Comparison of ENCODE assay signal across 22 cellular contexts in the genomic region with DNA sequence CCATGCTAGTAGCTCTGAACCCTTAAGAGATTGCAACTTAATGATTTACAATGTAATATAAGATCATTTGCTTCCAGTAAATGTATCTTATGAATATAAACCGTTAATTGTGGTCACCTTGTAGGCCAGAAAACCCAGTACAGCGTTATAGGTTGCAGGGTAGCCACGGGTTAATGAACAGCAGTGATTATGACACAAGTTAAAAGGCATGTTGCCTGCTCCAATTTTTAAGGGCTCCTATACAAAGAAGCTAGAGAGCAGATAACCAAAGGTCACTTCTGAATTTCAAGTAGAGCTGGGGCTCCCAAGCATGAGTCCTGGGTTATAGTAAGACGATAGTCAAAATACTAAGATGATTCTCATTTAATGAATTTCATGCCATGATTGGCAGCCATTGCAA. TPM values are rescaled to one million over a fixed set of nuclear protein-coding genes. Genes with fewer than 3 reads are reported as not detected.
DNase-seq lines count a peak whose midpoint lies in the region; ATAC-seq, FAIRE-seq and TF ChIP-seq lines count a peak whose summit lies in the region.
"Had no signal": no experiment of that assay in that cellular context is flagged by ENCODE, and none has a peak within 500 bp of the region (broad histone marks: within the 10 kb centered on the region; RNA-seq: fewer than 3 reads in every experiment).

No MANE protein-coding gene starts in this region.

- FAIRE-seq in RCC 7860 (lab: Jason Lieb, UNC), result peak; percentile 98
- no peak for FAIRE-seq in H54 (lab: Jason Lieb, UNC)

- no peak overlapping the region for H2BK12ac ChIP-seq in neuronal stem cell (ENCODE audit: low read length)

- no peaks in the 10 kb centered on the region for H3K27me3 ChIP-seq in cardiac muscle cell
- no peaks in the 10 kb centered on the region for H3K27me3 ChIP-seq in right atrium auricular region
- H3K27me3 ChIP-seq in left lung, result no peaks in the 10 kb centered on the region
- no peaks in the 10 kb centered on the region for H3K27me3 ChIP-seq in neuronal stem cell (ENCODE audit: control insufficient read depth in 3 of 3, insufficient read depth in 3 of 3, low read depth in 1 of 3, low read length in 3 of 3)

- WGBS in neuronal stem cell (ENCODE audit: extremely low coverage in 2 of 2, insufficient read length in 2 of 2, insufficient replicate concordance in 1 of 2), 2 donors, result no CpG with 5 or more reads among the region's 4 CpGs

- DNase-seq in cardiac muscle cell (ENCODE audit: low read depth in 1 of 2, low spot score in 1 of 2) (no peak), right atrium auricular region (ENCODE audit: low spot score) (no peak), RCC 7860 (ENCODE audit: low spot score) (peak; percentile 88), left lung (no peak), renal cortical epithelial cell (ENCODE audit: low read depth) (peak; percentile 79), H54 (ENCODE audit: insufficient read length, low spot score) (no peak), neuronal stem cell (ENCODE audit: low spot score) (no peak)
- DNase-seq: 8988T; CD8-positive, alpha-beta T cell; DMS79 treated with DMSO at 0.1 percent for 48 hours; GM23248; NCI-H1105; NCI-H1694 treated with DMSO at 0.1 percent for 48 hours; NCI-H2107; NCI-H2227 treated with DMSO at 0.1 percent for 48 hours; NCI-H524 treated with DMSO at 0.1 percent for 48 hours; SIG-M5 had no signal

- intact Hi-C loops in left lung (cut with DNase I), result no loop called here

- peak; percentile 54 for ATAC-seq in left lung
- no peak for ATAC-seq in GM21619 (IDR thresholded peaks at IDR 0.05; ENCODE audit: unreplicated experiment)
- ATAC-seq: CD8-positive, alpha-beta T cell had no signal

- H3K4ac ChIP-seq in neuronal stem cell (ENCODE audit: low read length), result no peak overlapping the region

- no peak overlapping the region for H3K9ac ChIP-seq in neuronal stem cell (ENCODE audit: low read depth, low read length, poor library complexity)
- H3K9ac ChIP-seq: GM23248, KMS-11 had no signal

- no peak overlapping the region for H3K14ac ChIP-seq in neuronal stem cell (ENCODE audit: low read length)

- H3K4me3 ChIP-seq in cardiac muscle cell (no peak overlapping the region), right atrium auricular region (no peak overlapping the region), left lung (no peak overlapping the region), neuronal stem cell (ENCODE audit: low read length in 2 of 2) (no peak overlapping the region)
- H3K4me3 ChIP-seq: GM23248 had no signal

- H4K91ac ChIP-seq in neuronal stem cell (ENCODE audit: low read depth, low read length, poor library complexity), result no peak overlapping the region

- H3K4me1 ChIP-seq in cardiac muscle cell (ENCODE audit: low read depth) (peaks cover 5% of the 10 kb centered on the region), right atrium auricular region (no peaks in the 10 kb centered on the region), left lung (no peaks in the 10 kb centered on the region), neuronal stem cell (ENCODE audit: control insufficient read depth in 2 of 2, insufficient read depth in 1 of 2, low read depth in 1 of 2, low read length in 2 of 2) (no peaks in the 10 kb centered on the region)

- H3K18ac ChIP-seq in neuronal stem cell (ENCODE audit: low read length), result no peak overlapping the region

- H3K9me3 ChIP-seq in cardiac muscle cell (ENCODE audit: low read depth) (no peaks in the 10 kb centered on the region), right atrium auricular region (no peaks in the 10 kb centered on the region), left lung (no peaks in the 10 kb centered on the region), neuronal stem cell (replicated peaks in 1 of 2; ENCODE audit: control insufficient read depth in 2 of 2, insufficient read depth in 1 of 2, low read depth in 1 of 2, low read length in 2 of 2) (no peaks in the 10 kb centered on the region)

- no peak overlapping the region for H3K23ac ChIP-seq in neuronal stem cell (ENCODE audit: low read depth, low read length, poor library complexity)

- H2BK120ac ChIP-seq in neuronal stem cell (ENCODE audit: low read depth, low read length), result no peak overlapping the region

- H3K79me1 ChIP-seq in neuronal stem cell (ENCODE audit: low read depth, low read length), result no peaks in the 10 kb centered on the region

- H4K8ac ChIP-seq in neuronal stem cell (ENCODE audit: low read depth, low read length), result no peak overlapping the region

- no peak overlapping the region for H2AFZ ChIP-seq in neuronal stem cell (ENCODE audit: low read length)
- H2AFZ ChIP-seq: GM23248 had no signal

- TF ChIP-seq POLR2A in H54 (IDR thresholded peaks at IDR 0.05; ENCODE audit: low read depth, low read length), result no peak

- H3K27ac ChIP-seq in cardiac muscle cell, result peak overlapping the region; percentile 1
- H3K27ac ChIP-seq in right atrium auricular region, result no peak overlapping the region
- H3K27ac ChIP-seq in left lung, result no peak overlapping the region
- no peak overlapping the region for H3K27ac ChIP-seq in neuronal stem cell (replicated peaks; ENCODE audit: low read length)
- H3K27ac ChIP-seq: GM23248, KMS-11 had no signal

- H3K4me2 ChIP-seq in neuronal stem cell (ENCODE audit: insufficient read depth, low read length, poor library complexity, severe bottlenecking), result no peak overlapping the region
- H3K4me2 ChIP-seq: KMS-11 had no signal

- no peak overlapping the region for H2BK15ac ChIP-seq in neuronal stem cell (ENCODE audit: low read length)

- H2BK5ac ChIP-seq in neuronal stem cell (ENCODE audit: low read length), result no peak overlapping the region

- H3K36me3 ChIP-seq in cardiac muscle cell, result no peaks in the 10 kb centered on the region
- no peaks in the 10 kb centered on the region for H3K36me3 ChIP-seq in right atrium auricular region
- H3K36me3 ChIP-seq in left lung, result no peaks in the 10 kb centered on the region
- H3K36me3 ChIP-seq in neuronal stem cell (replicated peaks in 1 of 2; ENCODE audit: control insufficient read depth in 2 of 2, insufficient read depth in 2 of 2, low read length in 2 of 2), result no peaks in the 10 kb centered on the region

- no peak overlapping the region for H2AK5ac ChIP-seq in neuronal stem cell (ENCODE audit: low read depth, low read length)

- TF ChIP-seq CTCF in cardiac muscle cell (IDR thresholded peaks at IDR 0.05; ENCODE audit: low read depth, low read length), result no peak
- TF ChIP-seq CTCF in right atrium auricular region (IDR thresholded peaks at IDR 0.05), result no peak
- TF ChIP-seq CTCF in left lung (IDR thresholded peaks at IDR 0.05), result no peak

RNA-seq across cellular contexts. Expression of gene GUCA1C, which starts 13.5 kb away (rescaled TPM):
- not detected in 2 replicates for total RNA-seq in cardiac muscle cell
- not detected in 2 replicates for polyA plus RNA-seq in cardiac muscle cell
- not detected for total RNA-seq in right atrium auricular region
- total RNA-seq in left lung, result not detected
- total RNA-seq in renal cortical epithelial cell, result 1.4 and 3.9 TPM in 2 replicates
- not detected for polyA plus RNA-seq in neuronal stem cell (2013, experiment 1 of 2)
- polyA plus RNA-seq in neuronal stem cell (2013, experiment 2 of 2), result not detected
- total RNA-seq: CD8-positive, alpha-beta T cell; G401; GM23248; MCF 10A had no signal
- polyA plus RNA-seq: BJ, GM23248 had no signal

Comparison
In these comparisons a context has a peak if more than half of its experiments do, and no peak if none do; other contexts are left out.
1. DNase-seq: peak in RCC 7860 (single experiment) and renal cortical epithelial cell (single experiment); none in cardiac muscle cell (0 of 2), right atrium auricular region (single experiment), left lung (0 of 2), H54 (single experiment) and neuronal stem cell (single experiment).